11 cellular contexts compared by ENCODE assay signal in the genomic region with DNA sequence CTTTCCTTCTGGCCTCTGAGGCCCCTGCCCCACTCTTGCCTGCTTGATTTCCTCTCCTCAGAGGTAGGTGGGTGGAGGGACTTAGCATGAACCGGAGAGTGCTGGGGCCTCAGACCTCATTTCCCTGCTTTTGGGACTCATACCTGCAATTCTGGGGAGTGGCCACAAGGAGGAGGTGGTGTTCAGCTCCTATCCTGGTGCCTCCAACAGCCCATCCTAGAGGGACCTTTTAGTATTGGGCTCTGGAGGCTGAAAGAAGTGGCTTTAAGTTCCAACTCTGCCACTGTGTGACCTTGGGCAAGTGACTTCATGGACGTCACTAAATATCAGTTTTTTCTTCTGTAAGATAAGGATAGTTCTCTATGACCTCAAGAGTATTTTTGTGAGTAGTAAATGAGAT.
DNase-seq lines count a peak whose midpoint lies in the region; ATAC-seq and TF ChIP-seq lines count a peak whose summit lies in the region.
"Had no signal": no experiment of that assay in that cellular context is flagged by ENCODE, and none has a peak within 500 bp of the region (broad histone marks: within the 10 kb centered on the region; RNA-seq: fewer than 3 reads in every experiment).

No MANE protein-coding gene starts in this region.

- no peak for ATAC-seq in body of pancreas
- ATAC-seq in left ventricle myocardium superior: no peak

- H3K4me2 ChIP-seq in DOHH2 (ENCODE audit: low read length): no peak overlapping the region
- no peak overlapping the region for H3K4me2 ChIP-seq in Karpas-422 (ENCODE audit: low read depth, low read length, poor library complexity, severe bottlenecking)

- H3K9me3 ChIP-seq in DOHH2 (ENCODE audit: control insufficient read depth, insufficient read depth, low read length) (peaks cover 7% of the 10 kb centered on the region), Karpas-422 (ENCODE audit: low read length) (peaks cover 5% of the 10 kb centered on the region; the same call in 1 of the 2 replicates), body of pancreas (no peaks in the 10 kb centered on the region)
- H3K9me3 ChIP-seq: pancreas had no signal

- WGBS in body of pancreas, 2 donors: 70 to 73% methylated on average over 2 of the region's 2 CpGs

- H2AFZ ChIP-seq in Karpas-422 (ENCODE audit: low read length): no peak overlapping the region

- no peaks in the 10 kb centered on the region for H3K27me3 Mint-ChIP-seq in mesothelial cell of epicardium (ENCODE audit: low read depth)
- H3K27me3 Mint-ChIP-seq in activated naive CD8-positive, alpha-beta T cell treated with anti-CD3 and anti-CD28 coated beads for 36 hours: no peaks in the 10 kb centered on the region

- no peaks in the 10 kb centered on the region for H4K20me1 ChIP-seq in DOHH2 (ENCODE audit: control insufficient read depth, insufficient read depth, low read depth, low read length)
- H4K20me1 ChIP-seq in Karpas-422 (ENCODE audit: insufficient read depth, low read depth, low read length): no peaks in the 10 kb centered on the region

- H3K36me3 ChIP-seq in DOHH2 (ENCODE audit: control insufficient read depth, low read length) (no peaks in the 10 kb centered on the region), Karpas-422 (ENCODE audit: insufficient read depth, low read length) (no peaks in the 10 kb centered on the region), body of pancreas (replicated peaks in 1 of 2; ENCODE audit: insufficient read depth in 1 of 2, low read depth in 2 of 2) (no peaks in the 10 kb centered on the region)
- H3K36me3 ChIP-seq: pancreas had no signal

- no peak overlapping the region for H3K4me3 Mint-ChIP-seq in mesothelial cell of epicardium
- no peak overlapping the region for H3K4me3 Mint-ChIP-seq in activated naive CD8-positive, alpha-beta T cell treated with anti-CD3 and anti-CD28 coated beads for 36 hours

- no peaks in the 10 kb centered on the region for H3F3A ChIP-seq in DOHH2 (ENCODE audit: control insufficient read depth, insufficient read depth)

- H3K36me3 Mint-ChIP-seq in mesothelial cell of epicardium: peaks cover 17% of the 10 kb centered on the region
- peaks cover 2% of the 10 kb centered on the region for H3K36me3 Mint-ChIP-seq in activated naive CD8-positive, alpha-beta T cell treated with anti-CD3 and anti-CD28 coated beads for 36 hours

- H3K9me2 ChIP-seq in DOHH2 (replicated peaks; ENCODE audit: control insufficient read depth, low read length) (no peaks in the 10 kb centered on the region), Karpas-422 (replicated peaks; ENCODE audit: insufficient read depth, low read length) (no peaks in the 10 kb centered on the region)

- H3K4me1 Mint-ChIP-seq in mesothelial cell of epicardium: no peaks in the 10 kb centered on the region
- H3K4me1 Mint-ChIP-seq in activated naive CD8-positive, alpha-beta T cell treated with anti-CD3 and anti-CD28 coated beads for 36 hours: peaks cover 11% of the 10 kb centered on the region

- peak; percentile 56 for DNase-seq in Karpas-422
- no peak for DNase-seq in body of pancreas
- DNase-seq in mesothelial cell of epicardium (ENCODE audit: low spot score in 2 of 2, unreplicated experiment in 2 of 2): no peak
- DNase-seq in activated naive CD8-positive, alpha-beta T cell treated with anti-CD3 and anti-CD28 coated beads for 36 hours: no peak
- DNase-seq in amniotic stem cell (lab: John Stamatoyannopoulos, UW): no peak
- no peak for DNase-seq in occipital lobe (lab: John Stamatoyannopoulos, UW)
- DNase-seq in left ventricle myocardium superior: no peak
- DNase-seq: GDM1, pancreas, Right ventricle myocardium superior had no signal

- TF ChIP-seq CTCF in DOHH2 (IDR thresholded peaks at IDR 0.05; ENCODE audit: low read depth, low read length, poor library complexity, severe bottlenecking) (peak; percentile 71), body of pancreas (IDR thresholded peaks at IDR 0.05) (peak in 4 of 7 experiments; percentile 16 to 34 (median 24)), mesothelial cell of epicardium (IDR thresholded peaks at IDR 0.05; ENCODE audit: unreplicated experiment) (peak; percentile 43)

- no peaks in the 10 kb centered on the region for H3K9me3 Mint-ChIP-seq in mesothelial cell of epicardium
- peaks cover 6% of the 10 kb centered on the region for H3K9me3 Mint-ChIP-seq in activated naive CD8-positive, alpha-beta T cell treated with anti-CD3 and anti-CD28 coated beads for 36 hours

- TF ChIP-seq POLR2A in body of pancreas (IDR thresholded peaks at IDR 0.05): no peak

- intact Hi-C loops in body of pancreas (cut with DNase I): loop anchor here (10.0 kb wide), 1 partner anchor 286 kb away; no protein-coding TSS in a partner anchor
- intact Hi-C loops in left ventricle myocardium superior (cut with micrococcal nuclease): no loop called here

- no peak overlapping the region for H3K4me3 ChIP-seq in DOHH2 (ENCODE audit: low read length)
- no peak overlapping the region for H3K4me3 ChIP-seq in Karpas-422 (ENCODE audit: low read length)
- no peak overlapping the region for H3K4me3 ChIP-seq in body of pancreas
- H3K4me3 ChIP-seq: pancreas had no signal

- no peaks in the 10 kb centered on the region for H3K79me2 ChIP-seq in DOHH2 (ENCODE audit: control insufficient read depth, low read length)
- H3K79me2 ChIP-seq in Karpas-422 (ENCODE audit: low read length): no peaks in the 10 kb centered on the region

- no peaks in the 10 kb centered on the region for H3K4me1 ChIP-seq in DOHH2 (ENCODE audit: control insufficient read depth, low read length)
- H3K4me1 ChIP-seq in Karpas-422 (ENCODE audit: low read length): no peaks in the 10 kb centered on the region
- peaks cover 23% of the 10 kb centered on the region for H3K4me1 ChIP-seq in body of pancreas

- no peak overlapping the region for H3K9ac ChIP-seq in Karpas-422 (ENCODE audit: low read length)

- H3K27ac Mint-ChIP-seq in mesothelial cell of epicardium: no peak overlapping the region
- H3K27ac Mint-ChIP-seq in activated naive CD8-positive, alpha-beta T cell treated with anti-CD3 and anti-CD28 coated beads for 36 hours: no peak overlapping the region

- H3K27ac ChIP-seq in DOHH2 (ENCODE audit: low read depth, low read length): no peak overlapping the region
- H3K27ac ChIP-seq in Karpas-422 (ENCODE audit: low read length): no peak overlapping the region
- H3K27ac ChIP-seq in body of pancreas: peak overlapping the region in 3 of 4 donors; percentile 24 to 62 (median 59)

- H3K27me3 ChIP-seq in DOHH2 (ENCODE audit: control insufficient read depth, low read length) (no peaks in the 10 kb centered on the region), Karpas-422 (ENCODE audit: low read length) (no peaks in the 10 kb centered on the region), body of pancreas (no peaks in the 10 kb centered on the region)
- H3K27me3 ChIP-seq: pancreas had no signal

Comparison
In these comparisons a context has a peak if more than half of its experiments do, and no peak if none do; other contexts are left out.
1. H3K27ac ChIP-seq: peak in body of pancreas (3 of 4); none in DOHH2 (single experiment) and Karpas-422 (single experiment).
2. Peak in every context shown above with its lines, with median percentiles within 50 percentile points of each other: CTCF ChIP-seq.